ENCODE assay signal across 8 cellular contexts in genomic region chr13:71864094-71864980, GRCh38. TPM values are rescaled to one million over a fixed set of nuclear protein-coding genes. Genes with fewer than 3 reads are reported as not detected.
DNase-seq lines count a peak whose midpoint lies in the region; ATAC-seq, FAIRE-seq and TF ChIP-seq lines count a peak whose summit lies in the region.

No MANE protein-coding gene starts in this region.

- H2BK12ac ChIP-seq in neuronal stem cell (ENCODE audit: low read length), result peak overlapping the region; percentile 78

- no peak overlapping the region for H3K23ac ChIP-seq in neuronal stem cell (ENCODE audit: low read depth, low read length, poor library complexity)

- peaks cover 3 to 11% of the 10 kb centered on the region in 2 donors for H3K4me1 ChIP-seq in neuronal stem cell (ENCODE audit: control insufficient read depth in 2 of 2, insufficient read depth in 1 of 2, low read depth in 1 of 2, low read length in 2 of 2)

- H4K8ac ChIP-seq in neuronal stem cell (ENCODE audit: low read depth, low read length), result no peak overlapping the region

- H3K27ac ChIP-seq in VCaP (peak overlapping the region; percentile 81), neuronal stem cell (replicated peaks; ENCODE audit: low read length) (peak overlapping the region; percentile 93)

- H3K79me1 ChIP-seq in neuronal stem cell (ENCODE audit: low read depth, low read length), result peaks cover 10% of the 10 kb centered on the region

- no CpG with 5 or more reads among the region's 39 CpGs for WGBS in neuronal stem cell (ENCODE audit: extremely low coverage in 2 of 2, insufficient read length in 2 of 2, insufficient replicate concordance in 1 of 2), 2 donors

- peak overlapping the region; percentile 79 for H3K4me3 Mint-ChIP-seq in activated naive CD4-positive, alpha-beta T cell treated with anti-CD3 and anti-CD28 coated beads for 36 hours

- TF ChIP-seq CTCF in VCaP (conservative IDR thresholded peaks at IDR 0.05) (no peak), fibroblast of villous mesenchyme (IDR thresholded peaks at IDR 0.05; ENCODE audit: insufficient read depth, low read depth, low read length) (no peak)

- peak overlapping the region; percentile 44 for H3K9ac ChIP-seq in neuronal stem cell (ENCODE audit: low read depth, low read length, poor library complexity)

- FAIRE-seq in RCC 7860 (lab: Jason Lieb, UNC), result no peak

- intact Hi-C loops in activated naive CD4-positive, alpha-beta T cell treated with anti-CD3 and anti-CD28 coated beads for 36 hours (cut with micrococcal nuclease), result no loop called here

- ATAC-seq in GM18498 (IDR thresholded peaks at IDR 0.05; ENCODE audit: unreplicated experiment), result no peak

- H3K36me3 ChIP-seq in neuronal stem cell (replicated peaks in 1 of 2; ENCODE audit: control insufficient read depth in 2 of 2, insufficient read depth in 2 of 2, low read length in 2 of 2), result no peaks in the 10 kb centered on the region

- H2AK5ac ChIP-seq in neuronal stem cell (ENCODE audit: low read depth, low read length), result no peak overlapping the region

- H3K18ac ChIP-seq in neuronal stem cell (ENCODE audit: low read length), result peak overlapping the region; percentile 100

- DNase-seq in activated naive CD4-positive, alpha-beta T cell treated with anti-CD3 and anti-CD28 coated beads for 36 hours, result peak; percentile 25
- no peak for DNase-seq in activated naive CD4-positive, alpha-beta T cell treated with Interleukin-2 at 50 U/mL for 16 hours
- DNase-seq in fibroblast of villous mesenchyme (ENCODE audit: low read depth) (peak; percentile 49), neuronal stem cell (ENCODE audit: low spot score) (no peak), ACHN (no peak), RCC 7860 (ENCODE audit: low spot score) (no peak)

- peaks cover 21% of the 10 kb centered on the region for H3K4me1 Mint-ChIP-seq in activated naive CD4-positive, alpha-beta T cell treated with anti-CD3 and anti-CD28 coated beads for 36 hours (ENCODE audit: low read depth)

- no peaks in the 10 kb centered on the region for H3K9me3 ChIP-seq in neuronal stem cell (replicated peaks in 1 of 2; ENCODE audit: control insufficient read depth in 2 of 2, insufficient read depth in 1 of 2, low read depth in 1 of 2, low read length in 2 of 2)

- H3K27ac Mint-ChIP-seq in activated naive CD4-positive, alpha-beta T cell treated with anti-CD3 and anti-CD28 coated beads for 36 hours, result peak overlapping the region; percentile 27

- H4K91ac ChIP-seq in neuronal stem cell (ENCODE audit: low read depth, low read length, poor library complexity), result no peak overlapping the region

- peak overlapping the region; percentile 99 for H2BK5ac ChIP-seq in neuronal stem cell (ENCODE audit: low read length)

- H3K14ac ChIP-seq in neuronal stem cell (ENCODE audit: low read length), result no peak overlapping the region

- H2BK120ac ChIP-seq in neuronal stem cell (ENCODE audit: low read depth, low read length), result no peak overlapping the region

- H2AFZ ChIP-seq in neuronal stem cell (ENCODE audit: low read length), result peak overlapping the region; percentile 91

- H3K4me2 ChIP-seq in neuronal stem cell (ENCODE audit: insufficient read depth, low read length, poor library complexity, severe bottlenecking), result peak overlapping the region; percentile 78

- in situ Hi-C loops in ACHN (cut with HindIII; ENCODE audit: low pct_ligation_motif_present, low pct_unique_long_range_greater_than_20kb, low sequenced_read_pairs), result no loop called here

- CTCF ChIA-PET in activated naive CD4-positive, alpha-beta T cell treated with anti-CD3 and anti-CD28 coated beads for 36 hours (lab: Charles Lee), result no interaction called here

- no peak overlapping the region for H2BK15ac ChIP-seq in neuronal stem cell (ENCODE audit: low read length)

- no peak overlapping the region for H3K4ac ChIP-seq in neuronal stem cell (ENCODE audit: low read length)

- H3K36me3 Mint-ChIP-seq in activated naive CD4-positive, alpha-beta T cell treated with anti-CD3 and anti-CD28 coated beads for 36 hours (ENCODE audit: low read depth), result no peaks in the 10 kb centered on the region

- peaks cover 50% of the 10 kb centered on the region for H3K27me3 Mint-ChIP-seq in activated naive CD4-positive, alpha-beta T cell treated with anti-CD3 and anti-CD28 coated beads for 36 hours (ENCODE audit: low read depth)

- H3K4me3 ChIP-seq in fibroblast of villous mesenchyme (ENCODE audit: low read depth, low read length) (peak overlapping the region; percentile 80), neuronal stem cell (ENCODE audit: low read length in 2 of 2) (peak overlapping the region; percentile 90 to 100)

- no peaks in the 10 kb centered on the region for H3K27me3 ChIP-seq in neuronal stem cell (ENCODE audit: control insufficient read depth in 3 of 3, insufficient read depth in 3 of 3, low read depth in 1 of 3, low read length in 3 of 3)

- no peaks in the 10 kb centered on the region for H3K9me3 Mint-ChIP-seq in activated naive CD4-positive, alpha-beta T cell treated with anti-CD3 and anti-CD28 coated beads for 36 hours

RNA-seq across cellular contexts. Expression of gene DACH1, which starts 2.7 kb away (rescaled TPM):
- not detected for total RNA-seq in activated naive CD4-positive, alpha-beta T cell treated with anti-CD3 and anti-CD28 coated beads for 36 hours
- 0.43 and 1.6 TPM in 2 replicates for total RNA-seq in fibroblast of villous mesenchyme
- 17.9 TPM for polyA plus RNA-seq in neuronal stem cell (2013, experiment 1 of 2)
- polyA plus RNA-seq in neuronal stem cell (2013, experiment 2 of 2), result 19.5 TPM

Comparison
In these comparisons a context has a peak if more than half of its experiments do, and no peak if none do; other contexts are left out.
1. DNase-seq: peak in activated naive CD4-positive, alpha-beta T cell treated with anti-CD3 and anti-CD28 coated beads for 36 hours (single experiment) and fibroblast of villous mesenchyme (single experiment); none in activated naive CD4-positive, alpha-beta T cell treated with Interleukin-2 at 50 U/mL for 16 hours (single experiment), neuronal stem cell (single experiment), ACHN (single experiment) and RCC 7860 (single experiment).